28 cellular contexts compared by ENCODE assay signal in genomic region chr7:154696556-154696955, GRCh38.
"Had no signal": no experiment of that assay in that cellular context is flagged by ENCODE, and none has a peak within 500 bp of the region (broad histone marks: within the 10 kb centered on the region; RNA-seq: fewer than 3 reads in every experiment).

No MANE protein-coding gene starts in this region.

- H3K9me3 ChIP-seq: ascending aorta, body of pancreas, esophagus muscularis mucosa, gastrocnemius medialis had no signal

- DNase-seq: activated CD4-positive, alpha-beta memory T cell treated with anti-CD3 and anti-CD28 coated beads, Interleukin-2, amount 10 ng/mL, durations not matched to agents 7 days and 5 days; activated CD4-positive, alpha-beta T cell treated with anti-CD3 and anti-CD28 coated beads for 36 hours; activated CD4-positive, alpha-beta T cell treated with anti-CD3 and anti-CD28 coated beads, Interleukin-2, amount 10 ng/mL, durations not matched to agents 7 days and 5 days; activated CD4-positive, alpha-beta T cell treated with anti-CD3 and anti-CD28 coated beads, Interleukin-2, amount 50 U/mL, for 4 hours; activated CD4-positive, CD25-positive, alpha-beta regulatory T cell; activated CD4-positive, CD25-positive, alpha-beta regulatory T cell treated with anti-CD3 and anti-CD28 coated beads, Interleukin-2, amount 50 U/mL, for 72 hours; activated CD8-positive, alpha-beta memory T cell treated with anti-CD3 and anti-CD28 coated beads, Interleukin-2, amount 50 U/mL, for 48 hours; activated gamma-delta T cell; activated naive CD4-positive, alpha-beta T cell; activated naive CD4-positive, alpha-beta T cell treated with anti-CD3 and anti-CD28 coated beads, Interleukin-2, amount 10 ng/mL, durations not matched to agents 7 days and 5 days; activated naive CD8-positive, alpha-beta T cell treated with anti-CD3 and anti-CD28 coated beads, Interleukin-2, amount 10 ng/mL, durations not matched to agents 7 days and 5 days; activated T-cell treated with anti-CD3 and anti-CD28 coated beads for 4 hours; activated T-cell treated with anti-CD3 and anti-CD28 coated beads, Interleukin-2, amount 50 U/mL, for 24 hours; activated T-cell treated with anti-CD3 and anti-CD28 coated beads, Interleukin-2, amount 50 U/mL, for 72 hours; body of pancreas; caudate nucleus; cortex of kidney; dermis blood vessel endothelial cell; effector CD4-positive, alpha-beta T cell; effector memory CD8-positive, alpha-beta T cell; erythroblast; foreskin keratinocyte; gastrocnemius medialis; glutamatergic neuron; T-helper 2 cell had no signal

- H3K27me3 ChIP-seq: ascending aorta, body of pancreas, esophagus muscularis mucosa, foreskin keratinocyte, gastrocnemius medialis had no signal

- H3K27me3 Mint-ChIP-seq: activated CD4-positive, alpha-beta memory T cell treated with anti-CD3 and anti-CD28 coated beads, Interleukin-2, amount 10 ng/mL, durations not matched to agents 7 days and 5 days; activated CD4-positive, alpha-beta T cell treated with anti-CD3 and anti-CD28 coated beads for 36 hours; activated CD4-positive, alpha-beta T cell treated with anti-CD3 and anti-CD28 coated beads, Interleukin-2, amount 10 ng/mL, durations not matched to agents 7 days and 5 days; activated naive CD8-positive, alpha-beta T cell treated with anti-CD3 and anti-CD28 coated beads, Interleukin-2, amount 10 ng/mL, durations not matched to agents 7 days and 5 days; activated T-cell treated with anti-CD3 and anti-CD28 coated beads, Interleukin-2, amount 50 U/mL, for 24 hours had no signal

- H3K27ac Mint-ChIP-seq: activated CD4-positive, alpha-beta memory T cell treated with anti-CD3 and anti-CD28 coated beads, Interleukin-2, amount 10 ng/mL, durations not matched to agents 7 days and 5 days; activated CD4-positive, alpha-beta T cell treated with anti-CD3 and anti-CD28 coated beads for 36 hours; activated CD4-positive, alpha-beta T cell treated with anti-CD3 and anti-CD28 coated beads, Interleukin-2, amount 10 ng/mL, durations not matched to agents 7 days and 5 days; activated naive CD4-positive, alpha-beta T cell treated with anti-CD3 and anti-CD28 coated beads, Interleukin-2, amount 10 ng/mL, durations not matched to agents 7 days and 5 days; activated naive CD4-positive, alpha-beta T cell treated with anti-CD3 and anti-CD28 coated beads, Interleukin-2, amount 50 U/mL, for 72 hours; activated naive CD8-positive, alpha-beta T cell treated with anti-CD3 and anti-CD28 coated beads, Interleukin-2, amount 10 ng/mL, durations not matched to agents 7 days and 5 days; activated T-cell treated with anti-CD3 and anti-CD28 coated beads, Interleukin-2, amount 50 U/mL, for 24 hours; activated T-cell treated with anti-CD3 and anti-CD28 coated beads, Interleukin-2, amount 50 U/mL, for 72 hours; effector memory CD8-positive, alpha-beta T cell had no signal

- ATAC-seq: activated CD4-positive, alpha-beta T cell treated with anti-CD3 and anti-CD28 coated beads for 36 hours; activated naive CD4-positive, alpha-beta T cell treated with anti-CD3 and anti-CD28 coated beads, Interleukin-2, amount 50 U/mL, for 72 hours; activated T-cell treated with anti-CD3 and anti-CD28 coated beads, Interleukin-2, amount 50 U/mL, for 72 hours; body of pancreas; effector memory CD8-positive, alpha-beta T cell; foreskin keratinocyte; gastrocnemius medialis had no signal

- H3K9me3 Mint-ChIP-seq: activated CD4-positive, alpha-beta T cell treated with anti-CD3 and anti-CD28 coated beads, Interleukin-2, amount 10 ng/mL, durations not matched to agents 7 days and 5 days; activated naive CD8-positive, alpha-beta T cell treated with anti-CD3 and anti-CD28 coated beads, Interleukin-2, amount 10 ng/mL, durations not matched to agents 7 days and 5 days; activated T-cell treated with anti-CD3 and anti-CD28 coated beads, Interleukin-2, amount 50 U/mL, for 24 hours had no signal

- H3K4me3 Mint-ChIP-seq: activated CD4-positive, alpha-beta memory T cell treated with anti-CD3 and anti-CD28 coated beads, Interleukin-2, amount 10 ng/mL, durations not matched to agents 7 days and 5 days; activated CD4-positive, alpha-beta T cell treated with anti-CD3 and anti-CD28 coated beads for 36 hours; activated CD4-positive, alpha-beta T cell treated with anti-CD3 and anti-CD28 coated beads, Interleukin-2, amount 10 ng/mL, durations not matched to agents 7 days and 5 days; activated naive CD4-positive, alpha-beta T cell treated with anti-CD3 and anti-CD28 coated beads, Interleukin-2, amount 10 ng/mL, durations not matched to agents 7 days and 5 days; activated naive CD8-positive, alpha-beta T cell treated with anti-CD3 and anti-CD28 coated beads, Interleukin-2, amount 10 ng/mL, durations not matched to agents 7 days and 5 days; activated T-cell treated with anti-CD3 and anti-CD28 coated beads, Interleukin-2, amount 50 U/mL, for 24 hours; activated T-cell treated with anti-CD3 and anti-CD28 coated beads, Interleukin-2, amount 50 U/mL, for 72 hours; effector memory CD8-positive, alpha-beta T cell had no signal

- H3K4me1 Mint-ChIP-seq: activated CD4-positive, alpha-beta memory T cell treated with anti-CD3 and anti-CD28 coated beads, Interleukin-2, amount 10 ng/mL, durations not matched to agents 7 days and 5 days; activated CD4-positive, alpha-beta T cell treated with anti-CD3 and anti-CD28 coated beads for 36 hours; activated CD4-positive, alpha-beta T cell treated with anti-CD3 and anti-CD28 coated beads, Interleukin-2, amount 10 ng/mL, durations not matched to agents 7 days and 5 days; activated naive CD4-positive, alpha-beta T cell treated with anti-CD3 and anti-CD28 coated beads, Interleukin-2, amount 10 ng/mL, durations not matched to agents 7 days and 5 days; activated naive CD8-positive, alpha-beta T cell treated with anti-CD3 and anti-CD28 coated beads, Interleukin-2, amount 10 ng/mL, durations not matched to agents 7 days and 5 days had no signal

- H3K27ac ChIP-seq: ascending aorta, body of pancreas, esophagus muscularis mucosa, foreskin keratinocyte, gastrocnemius medialis had no signal

- H3K36me3 Mint-ChIP-seq: activated naive CD4-positive, alpha-beta T cell treated with anti-CD3 and anti-CD28 coated beads, Interleukin-2, amount 10 ng/mL, durations not matched to agents 7 days and 5 days; activated naive CD4-positive, alpha-beta T cell treated with anti-CD3 and anti-CD28 coated beads, Interleukin-2, amount 50 U/mL, for 72 hours; activated naive CD8-positive, alpha-beta T cell treated with anti-CD3 and anti-CD28 coated beads, Interleukin-2, amount 10 ng/mL, durations not matched to agents 7 days and 5 days had no signal
